Comparison of ENCODE assay signal across 8 cellular contexts in genomic region chr2:225602205-225602604, GRCh38.
"Had no signal": no experiment of that assay in that cellular context is flagged by ENCODE, and none has a peak within 500 bp of the region (broad histone marks: within the 10 kb centered on the region; RNA-seq: fewer than 3 reads in every experiment).

No MANE protein-coding gene starts in this region.

- ATAC-seq: GM23338, HCT116 had no signal

- H3K4me3 ChIP-seq: GM23338, HAP-1 had no signal

- H3K27ac Mint-ChIP-seq: GM23338, HFFc6 had no signal

- H3K4me1 Mint-ChIP-seq: GM23338 had no signal

- H3K4me3 Mint-ChIP-seq: GM23338, HFFc6 had no signal

- DNase-seq: H7, HFFc6, IMR-90, KBM-7 had no signal

- H3K27ac ChIP-seq: HL-60 had no signal

- H3K4me2 ChIP-seq: GM23338 had no signal

- H3K9me3 ChIP-seq: HAP-1 had no signal

- H3K36me3 ChIP-seq: HAP-1 had no signal

- H2AFZ ChIP-seq: GM23338 had no signal

- H3K4me1 ChIP-seq: HAP-1 had no signal

- H3K9me3 Mint-ChIP-seq: HFFc6 had no signal
